8 cellular contexts compared by ENCODE assay signal in genomic region chr6:2768125-2768524, GRCh38. TPM values are rescaled to one million over a fixed set of nuclear protein-coding genes. Genes with fewer than 3 reads are reported as not detected.
A peak's percentile ranks its signal among the peaks of the same experiment; 100 is the strongest.
DNase-seq lines count a peak whose midpoint lies in the region; ATAC-seq, FAIRE-seq and TF ChIP-seq lines count a peak whose summit lies in the region.

No MANE protein-coding gene starts in this region.

- peaks cover 0 to 8% of the 10 kb centered on the region in 2 donors for H3K36me3 ChIP-seq in left lung

- no peak for ATAC-seq in stimulated activated naive CD8-positive, alpha-beta T cell treated with anti-CD3 and anti-CD28 coated beads, Interleukin-15, Interleukin-2, amounts not matched to agents 100 U/mL and 50 U/mL, for 24 hours
- peak; percentile 3 to 14 for ATAC-seq in activated naive CD4-positive, alpha-beta T cell treated with anti-CD3 and anti-CD28 coated beads, Interleukin-2, amount 50 U/mL, for 72 hours
- no peak for ATAC-seq in left lung

- H3K27ac Mint-ChIP-seq in stimulated activated naive CD8-positive, alpha-beta T cell treated with anti-CD3 and anti-CD28 coated beads, Interleukin-15, Interleukin-2, amounts not matched to agents 100 ng/mL and 50 ng/mL, for 24 hours = no peak overlapping the region
- H3K27ac Mint-ChIP-seq in activated naive CD4-positive, alpha-beta T cell treated with anti-CD3 and anti-CD28 coated beads, Interleukin-2, amount 50 U/mL, for 72 hours = peak overlapping the region in 1 of 2 donors; percentile 53

- no peaks in the 10 kb centered on the region for H3K9me3 ChIP-seq in left lung

- intact Hi-C loops in left lung (cut with DNase I) = no loop called here

- H3K27me3 ChIP-seq in left lung = no peaks in the 10 kb centered on the region

- no peak for TF ChIP-seq CTCF in left lung (IDR thresholded peaks at IDR 0.05)

- H3K27ac ChIP-seq in left lung = peak overlapping the region in 1 of 2 donors; percentile 37

- no peaks in the 10 kb centered on the region for H3K9me3 Mint-ChIP-seq in stimulated activated naive CD8-positive, alpha-beta T cell treated with anti-CD3 and anti-CD28 coated beads, Interleukin-15, Interleukin-2, amounts not matched to agents 100 ng/mL and 50 ng/mL, for 24 hours
- H3K9me3 Mint-ChIP-seq in activated naive CD4-positive, alpha-beta T cell treated with anti-CD3 and anti-CD28 coated beads, Interleukin-2, amount 50 U/mL, for 72 hours = no peaks in the 10 kb centered on the region

- peak overlapping the region; percentile 5 to 89 for H3K4me3 ChIP-seq in left lung

- H3K27me3 Mint-ChIP-seq in stimulated activated naive CD8-positive, alpha-beta T cell treated with anti-CD3 and anti-CD28 coated beads, Interleukin-15, Interleukin-2, amounts not matched to agents 100 ng/mL and 50 ng/mL, for 24 hours = no peaks in the 10 kb centered on the region

- no peak for TF ChIP-seq POLR2A in GM12892 (IDR thresholded peaks at IDR 0.05; ENCODE audit: low read depth, low read length)

- peak overlapping the region; percentile 88 for H3K4me3 Mint-ChIP-seq in stimulated activated naive CD8-positive, alpha-beta T cell treated with anti-CD3 and anti-CD28 coated beads, Interleukin-15, Interleukin-2, amounts not matched to agents 100 ng/mL and 50 ng/mL, for 24 hours

- H3K4me1 Mint-ChIP-seq in stimulated activated naive CD8-positive, alpha-beta T cell treated with anti-CD3 and anti-CD28 coated beads, Interleukin-15, Interleukin-2, amounts not matched to agents 100 ng/mL and 50 ng/mL, for 24 hours (ENCODE audit: low read depth) = peaks cover 68% of the 10 kb centered on the region

- H3K36me3 Mint-ChIP-seq in stimulated activated naive CD8-positive, alpha-beta T cell treated with anti-CD3 and anti-CD28 coated beads, Interleukin-15, Interleukin-2, amounts not matched to agents 100 ng/mL and 50 ng/mL, for 24 hours (ENCODE audit: low read depth) = peaks cover 55% of the 10 kb centered on the region
- peaks cover 28 to 35% of the 10 kb centered on the region in 2 donors for H3K36me3 Mint-ChIP-seq in activated naive CD4-positive, alpha-beta T cell treated with anti-CD3 and anti-CD28 coated beads, Interleukin-2, amount 50 U/mL, for 72 hours

- FAIRE-seq in GM12892 (lab: Jason Lieb, UNC) = no peak

- peaks cover 14 to 60% of the 10 kb centered on the region in 2 donors for H3K4me1 ChIP-seq in left lung

- no peak for DNase-seq in stimulated activated naive CD8-positive, alpha-beta T cell treated with anti-CD3 and anti-CD28 coated beads, Interleukin-15, Interleukin-2, amounts not matched to agents 100 U/mL and 50 U/mL, for 24 hours
- no peak for DNase-seq in activated naive CD4-positive, alpha-beta T cell treated with anti-CD3 and anti-CD28 coated beads, Interleukin-2, amount 50 U/mL, for 72 hours (ENCODE audit: low spot score in 2 of 2)
- DNase-seq in left lung = no peak
- no peak for DNase-seq in anterior cingulate cortex (lab: John Stamatoyannopoulos, UW)
- no peak for DNase-seq in epidermal melanocyte (ENCODE audit: insufficient read length, low spot score)
- no peak for DNase-seq in HuH-7 (ENCODE audit: low spot score)
- no peak for DNase-seq in GM12892 (ENCODE audit: insufficient read length)

RNA-seq across cellular contexts. Expression of gene WRNIP1, which starts 2.9 kb away (rescaled TPM):
- 10 to 100 TPM; 25.7 to 43.5 TPM for total RNA-seq in activated naive CD4-positive, alpha-beta T cell treated with anti-CD3 and anti-CD28 coated beads, Interleukin-2, amount 50 U/mL, for 72 hours
- 10 to 100 TPM; 34.9 to 37.4 TPM for total RNA-seq in left lung
- 24.3 TPM for polyA plus RNA-seq in GM12892 (2012; ENCODE audit: missing spikeins)

RNA-seq across cellular contexts. Expression of gene MYLK4, which starts 17.4 kb away (rescaled TPM):
- under 1 TPM in 1 of 2 donors, not detected in 1; 0.33 TPM for total RNA-seq in activated naive CD4-positive, alpha-beta T cell treated with anti-CD3 and anti-CD28 coated beads, Interleukin-2, amount 50 U/mL, for 72 hours
- total RNA-seq in left lung = 1 to 10 TPM in 1 of 2 donors, under 1 TPM in 1; 0.52 to 1.2 TPM
- 0.06 TPM for polyA plus RNA-seq in GM12892 (2012; ENCODE audit: missing spikeins)

Comparison
In these comparisons a context has a peak if more than half of its experiments do, and no peak if none do; other contexts are left out.
1. ATAC-seq: peak in activated naive CD4-positive, alpha-beta T cell treated with anti-CD3 and anti-CD28 coated beads, Interleukin-2, amount 50 U/mL, for 72 hours (2 of 2); none in stimulated activated naive CD8-positive, alpha-beta T cell treated with anti-CD3 and anti-CD28 coated beads, Interleukin-15, Interleukin-2, amounts not matched to agents 100 U/mL and 50 U/mL, for 24 hours (single experiment) and left lung (single experiment).